ENCODE assay signal across 17 cellular contexts in the genomic region with DNA sequence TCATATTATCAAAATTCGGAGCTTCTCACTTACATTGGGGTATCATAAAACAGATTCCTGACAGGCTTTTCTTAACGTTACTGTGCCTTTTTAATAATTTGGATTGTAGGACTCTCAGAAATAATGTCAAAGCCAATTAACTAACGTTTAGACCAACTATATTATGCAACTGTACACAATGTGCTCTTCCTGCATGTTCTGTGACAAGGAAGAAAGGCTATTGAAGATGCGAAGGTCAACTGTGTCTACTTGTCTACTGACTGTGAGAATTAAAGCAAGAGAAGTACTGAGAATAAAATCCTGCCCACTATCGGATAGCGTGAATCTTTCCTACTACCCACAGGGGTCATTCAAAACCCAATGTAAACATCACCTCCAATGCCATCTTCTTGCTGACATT.
A peak's percentile ranks its signal among the peaks of the same experiment; 100 is the strongest.
DNase-seq lines count a peak whose midpoint lies in the region; TF ChIP-seq lines count a peak whose summit lies in the region.
"Had no signal": no experiment of that assay in that cellular context is flagged by ENCODE, and none has a peak within 500 bp of the region (broad histone marks: within the 10 kb centered on the region; RNA-seq: fewer than 3 reads in every experiment).

No MANE protein-coding gene starts in this region.

- no peaks in the 10 kb centered on the region for H4K20me1 ChIP-seq in mammary epithelial cell (ENCODE audit: insufficient read depth, low read length)
- H4K20me1 ChIP-seq: BLaER1 treated with 17β-estradiol and CSF1 and Interleukin-3, amounts not matched to agents 10 nM and 100 nM had no signal

- no peak overlapping the region for H3K9ac ChIP-seq in mammary epithelial cell (ENCODE audit: insufficient read depth, low read length)
- H3K9ac ChIP-seq: BLaER1 treated with 17β-estradiol and CSF1 and Interleukin-3, amounts not matched to agents 10 nM and 100 nM had no signal

- no peak overlapping the region for H3K4me3 Mint-ChIP-seq in MCF 10A (ENCODE audit: unreplicated experiment)
- no peak overlapping the region for H3K4me3 Mint-ChIP-seq in HFFc6
- H3K4me3 Mint-ChIP-seq: B cell; CD4-positive, alpha-beta T cell; CD8-positive, alpha-beta T cell had no signal

- dilution Hi-C loops in mammary epithelial cell (cut with HindIII; ENCODE audit: low sequenced_read_pairs) = no loop called here

- CTCF ChIA-PET in MCF 10A (lab: Yijun Ruan, JAX) = interaction anchor here (0.6 kb wide), 1 partner anchor 394 kb away, joined by 4 read pairs; no protein-coding TSS in a partner anchor
- CTCF ChIA-PET in mammary epithelial cell (lab: Charles Lee; ENCODE audit: low non-redundant PET) = no interaction called here

- H3K9me3 ChIP-seq in mammary epithelial cell (replicated peaks; ENCODE audit: insufficient read depth, low read length) (no peaks in the 10 kb centered on the region), testis (no peaks in the 10 kb centered on the region)
- H3K9me3 ChIP-seq: A549; BLaER1 treated with 17β-estradiol and CSF1 and Interleukin-3, amounts not matched to agents 10 nM and 100 nM; Caco-2 had no signal

- H3K27me3 ChIP-seq in mammary epithelial cell (ENCODE audit: insufficient read depth, low read length) (no peaks in the 10 kb centered on the region), testis (no peaks in the 10 kb centered on the region)
- H3K27me3 ChIP-seq: BLaER1 treated with 17β-estradiol and CSF1 and Interleukin-3, amounts not matched to agents 10 nM and 100 nM had no signal

- no peak for TF ChIP-seq CTCF in MCF 10A (IDR thresholded peaks at IDR 0.05; ENCODE audit: unreplicated experiment)
- no peak for TF ChIP-seq CTCF in mammary epithelial cell (conservative IDR thresholded peaks at IDR 0.05 in 1 of 2, IDR thresholded peaks at IDR 0.05 in 1 of 2; ENCODE audit: extremely low read depth in 1 of 2, insufficient read depth in 1 of 2, low read depth in 1 of 2, low read length in 2 of 2)
- TF ChIP-seq CTCF in HFFc6 (IDR thresholded peaks at IDR 0.05) = no peak
- no peak for TF ChIP-seq CTCF in testis (IDR thresholded peaks at IDR 0.05)

- no peak for DNase-seq in MCF 10A (ENCODE audit: unreplicated experiment)
- no peak for DNase-seq in mammary epithelial cell
- DNase-seq in HFFc6 = no peak
- no peak for DNase-seq in testis
- no peak for DNase-seq in ecto neural progenitor cell (ENCODE audit: low spot score)
- DNase-seq: AML-193; Caco-2; Calu3; CD4-positive, alpha-beta T cell; CD8-positive, alpha-beta T cell; DMS79 treated with DMSO at 0.1 percent for 48 hours; GF-D8 had no signal

- H3K27ac Mint-ChIP-seq in MCF 10A (ENCODE audit: low read depth, unreplicated experiment) = peak overlapping the region; percentile 42
- H3K27ac Mint-ChIP-seq in HFFc6 = peak overlapping the region; percentile 60
- H3K27ac Mint-ChIP-seq: B cell; CD4-positive, alpha-beta T cell; CD8-positive, alpha-beta T cell had no signal

- H3K4me1 ChIP-seq in mammary epithelial cell (ENCODE audit: insufficient read depth, low read length) (peaks cover 15% of the 10 kb centered on the region), testis (peaks cover 18% of the 10 kb centered on the region)

- H3K36me3 Mint-ChIP-seq in MCF 10A (ENCODE audit: insufficient read depth, unreplicated experiment) (peaks cover 9% of the 10 kb centered on the region), HFFc6 (ENCODE audit: low read depth) (peaks cover 21% of the 10 kb centered on the region)

- H3K36me3 ChIP-seq in mammary epithelial cell (ENCODE audit: insufficient read depth, low read length) (no peaks in the 10 kb centered on the region), testis (ENCODE audit: low read depth, missing control alignments) (no peaks in the 10 kb centered on the region)

- H3K9me3 Mint-ChIP-seq in MCF 10A (ENCODE audit: unreplicated experiment) (no peaks in the 10 kb centered on the region), HFFc6 (no peaks in the 10 kb centered on the region)
- H3K9me3 Mint-ChIP-seq: CD4-positive, alpha-beta T cell; CD8-positive, alpha-beta T cell had no signal

- H3K4me1 Mint-ChIP-seq in MCF 10A (ENCODE audit: insufficient read depth, unreplicated experiment) = peaks cover 17% of the 10 kb centered on the region
- peaks cover 35% of the 10 kb centered on the region for H3K4me1 Mint-ChIP-seq in HFFc6 (ENCODE audit: low read depth)
- H3K4me1 Mint-ChIP-seq: B cell had no signal

- in situ Hi-C loops in mammary epithelial cell (cut with MboI; ENCODE audit: low sequenced_read_pairs in 2 of 2) = no loop called here

- TF ChIP-seq POLR2A in testis (IDR thresholded peaks at IDR 0.05) = no peak

- H3K27me3 Mint-ChIP-seq in MCF 10A (ENCODE audit: insufficient read depth, unreplicated experiment) = no peaks in the 10 kb centered on the region
- no peaks in the 10 kb centered on the region; the same call in 1 of the 2 replicates for H3K27me3 Mint-ChIP-seq in HFFc6 (ENCODE audit: insufficient read depth)
- H3K27me3 Mint-ChIP-seq: B cell; CD4-positive, alpha-beta T cell had no signal

- no peak overlapping the region for H3K27ac ChIP-seq in mammary epithelial cell (ENCODE audit: insufficient read depth, low read depth, low read length)
- H3K27ac ChIP-seq in testis = peak overlapping the region; percentile 40 to 67
- H3K27ac ChIP-seq: 22Rv1; A549; BLaER1 treated with 17β-estradiol and CSF1 and Interleukin-3, amounts not matched to agents 10 nM and 100 nM; C4-2B had no signal

- WGBS in mammary epithelial cell (ENCODE audit: low coverage, missing lambda C conversion rate) = 98% methylated on average over 6 of the region's 6 CpGs
- 68 to 77% methylated on average over 6 of the region's 6 CpGs for WGBS in testis, 2 donors

- POLR2A ChIA-PET in MCF 10A (lab: Yijun Ruan, JAX) = no interaction called here

- no peak overlapping the region for H3K4me3 ChIP-seq in mammary epithelial cell (replicated peaks in 1 of 3; ENCODE audit: insufficient read depth in 1 of 3, low read depth in 2 of 3, low read length in 3 of 3)
- no peak overlapping the region for H3K4me3 ChIP-seq in testis
- H3K4me3 ChIP-seq: A549; BLaER1 treated with 17β-estradiol and CSF1 and Interleukin-3, amounts not matched to agents 10 nM and 100 nM had no signal

- intact Hi-C loops in MCF 10A (cut with micrococcal nuclease) = no loop called here
- intact Hi-C loops in mammary epithelial cell (cut with micrococcal nuclease) = no loop called here
- intact Hi-C loops in testis (cut with DNase I; ENCODE audit: low total_unique reads) = no loop called here

- H3K4me2 ChIP-seq in mammary epithelial cell (ENCODE audit: insufficient read depth, low read depth, low read length) = no peak overlapping the region
- H3K4me2 ChIP-seq: A549; BLaER1 treated with 17β-estradiol and CSF1 and Interleukin-3, amounts not matched to agents 10 nM and 100 nM had no signal

- H3K79me2 ChIP-seq in mammary epithelial cell (ENCODE audit: insufficient read depth, low read length) = no peaks in the 10 kb centered on the region

- BruUV-seq in MCF 10A (replicated peaks; lab: Mats Ljungman, UMichigan) = no TSS peak
- BruUV-seq in mammary epithelial cell (replicated peaks; lab: Mats Ljungman, UMichigan) = no TSS peak

- H2AFZ ChIP-seq in mammary epithelial cell (ENCODE audit: low read depth, low read length) = no peak overlapping the region
